26 cellular contexts compared by ENCODE assay signal in genomic region chr13:76123548-76123947, GRCh38.
"Had no signal": no experiment of that assay in that cellular context is flagged by ENCODE, and none has a peak within 500 bp of the region (broad histone marks: within the 10 kb centered on the region; RNA-seq: fewer than 3 reads in every experiment).

No MANE protein-coding gene starts in this region.

- H3K9me3 ChIP-seq: testis, thyroid gland, uterus, vagina had no signal

- ATAC-seq: stimulated activated effector memory CD8-positive, alpha-beta T cell treated with anti-CD3 and anti-CD28 coated beads, Interleukin-12 subunit alpha, Interleukin-12 subunit beta, amount 100 ng/mL, for 72 hours; stimulated activated memory B cell treated with anti-CD40 and anti-IgM and Interleukin-4, amounts not matched to agents 10 μg/mL and 1 μg/mL and 100 μg/mL, for 72 hours; stimulated activated naive B cell treated with anti-CD40 and anti-IgM and Interleukin-4, amounts not matched to agents 10 μg/mL and 1 μg/mL and 100 μg/mL, for 72 hours; stimulated activated naive CD8-positive, alpha-beta T cell treated with anti-CD3 and anti-CD28 coated beads, Interleukin-15, amount 100 ng/mL, for 72 hours; stimulated activated naive CD8-positive, alpha-beta T cell treated with anti-CD3 and anti-CD28 coated beads, Interleukin-15, Interleukin-2, amounts not matched to agents 100 U/mL and 50 U/mL, for 24 hours; upper lobe of right lung had no signal

- FAIRE-seq: urothelium cell line had no signal

- H3K27me3 ChIP-seq: stomach, suprapubic skin, testis, thyroid gland, tibial artery, tibial nerve, transverse colon, upper lobe of left lung, upper lobe of right lung, uterus, vagina had no signal

- H3K27ac ChIP-seq: stomach, suprapubic skin, testis, thoracic aorta, thyroid gland, tibial artery, tibial nerve, transverse colon, upper lobe of left lung, upper lobe of right lung, uterus, vagina had no signal

- DNase-seq: stimulated activated CD4-positive, alpha-beta T cell treated with anti-CD3 and anti-CD28 coated beads, Interleukin-2, amount 100 ng/mL, for 48 hours; stimulated activated CD4-positive, alpha-beta T cell treated with anti-CD3 and anti-CD28 coated beads, Interleukin-4, amount 100 ng/mL, for 24 hours; stimulated activated CD4-positive, alpha-beta T cell treated with anti-CD3 and anti-CD28 coated beads, Interleukin-4, amount 100 ng/mL, for 4 hours; stimulated activated CD8-positive, alpha-beta memory T cell treated with anti-CD3 and anti-CD28 coated beads, Interleukin-4, amount 100 ng/mL, for 48 hours; stimulated activated naive B cell treated with anti-CD40 and anti-IgM and Interleukin-4, amounts not matched to agents 10 μg/mL and 1 μg/mL and 100 μg/mL, for 72 hours; stimulated activated naive CD4-positive, alpha-beta T cell; stimulated activated naive CD4-positive, alpha-beta T cell treated with Interleukin-2 at 50 U/mL for 16 hours; stimulated activated naive CD8-positive, alpha-beta T cell treated with anti-CD3 and anti-CD28 coated beads, Interleukin-15, amount 100 ng/mL, for 72 hours; stimulated activated naive CD8-positive, alpha-beta T cell treated with anti-CD3 and anti-CD28 coated beads, Interleukin-15, Interleukin-2, amounts not matched to agents 100 U/mL and 50 U/mL, for 24 hours; stomach; substantia nigra; testis; thyroid gland; tibial artery; transverse colon; trophoblast cell; upper lobe of left lung; upper lobe of right lung; uterus had no signal

- H3K4me3 ChIP-seq: stomach, suprapubic skin, testis, thoracic aorta, thyroid gland, tibial artery, tibial nerve, transverse colon, upper lobe of left lung, upper lobe of right lung, uterus, vagina had no signal

- H3K4me1 ChIP-seq: stomach, suprapubic skin, testis, thyroid gland, tibial artery, tibial nerve, transverse colon, upper lobe of left lung, upper lobe of right lung, uterus, vagina had no signal

- H3K36me3 ChIP-seq: stomach, suprapubic skin, thoracic aorta, thyroid gland, tibial artery, transverse colon, upper lobe of left lung, upper lobe of right lung, uterus, vagina had no signal
